13 cellular contexts compared by ENCODE assay signal in the genomic region with DNA sequence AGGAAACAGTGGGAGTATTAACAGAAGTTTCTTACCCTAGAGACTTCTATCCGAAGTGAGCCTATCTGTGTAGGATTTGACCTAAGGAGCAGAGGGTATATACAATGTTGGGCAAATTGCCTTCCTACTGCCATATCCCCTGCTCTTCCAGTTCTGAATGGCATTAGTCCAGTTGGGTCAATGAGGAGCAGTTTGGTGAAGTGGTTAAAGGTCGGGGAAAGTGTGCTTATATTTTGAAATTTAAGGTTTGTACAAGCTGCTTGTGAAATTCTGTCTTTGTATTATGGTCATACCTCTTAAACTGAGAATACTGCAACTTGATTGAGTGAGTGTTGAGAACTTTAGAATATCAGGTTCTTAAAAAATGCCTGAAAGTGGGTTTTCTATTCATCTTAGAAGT. TPM values are rescaled to one million over a fixed set of nuclear protein-coding genes. Genes with fewer than 3 reads are reported as not detected.
DNase-seq lines count a peak whose midpoint lies in the region; ATAC-seq and TF ChIP-seq lines count a peak whose summit lies in the region.
"Had no signal": no experiment of that assay in that cellular context is flagged by ENCODE, and none has a peak within 500 bp of the region (broad histone marks: within the 10 kb centered on the region; RNA-seq: fewer than 3 reads in every experiment).

No MANE protein-coding gene starts in this region.

- H3K27me3 Mint-ChIP-seq in stimulated activated naive CD8-positive, alpha-beta T cell treated with anti-CD3 and anti-CD28 coated beads, Interleukin-15, Interleukin-2, amounts not matched to agents 100 ng/mL and 50 ng/mL, for 24 hours: no peaks in the 10 kb centered on the region
- no peaks in the 10 kb centered on the region for H3K27me3 Mint-ChIP-seq in activated T-helper 17 cell treated with anti-CD3 and anti-CD28 coated beads, Interleukin-2, amount 50 U/mL, for 72 hours
- H3K27me3 Mint-ChIP-seq: dendritic cell treated with granulocyte-macrophage colony-stimulating factor and Interleukin-4, amounts not matched to agents 40 ng/mL and 50 ng/mL, for 4 days had no signal

- peaks cover 46% of the 10 kb centered on the region for H3K36me3 Mint-ChIP-seq in stimulated activated naive CD8-positive, alpha-beta T cell treated with anti-CD3 and anti-CD28 coated beads, Interleukin-15, Interleukin-2, amounts not matched to agents 100 ng/mL and 50 ng/mL, for 24 hours (ENCODE audit: low read depth)
- H3K36me3 Mint-ChIP-seq in activated T-helper 17 cell treated with anti-CD3 and anti-CD28 coated beads, Interleukin-2, amount 50 U/mL, for 72 hours (ENCODE audit: low read depth): peaks cover 50% of the 10 kb centered on the region

- no peak for ATAC-seq in stimulated activated naive CD8-positive, alpha-beta T cell treated with anti-CD3 and anti-CD28 coated beads, Interleukin-15, Interleukin-2, amounts not matched to agents 100 U/mL and 50 U/mL, for 24 hours
- no peak for ATAC-seq in activated T-helper 17 cell treated with anti-CD3 and anti-CD28 coated beads, Interleukin-2, amount 50 U/mL, for 72 hours (replicated peaks)
- ATAC-seq in right lobe of liver (peak; percentile 27 to 60 (median 32)), upper lobe of right lung (no peak)
- ATAC-seq: mucosa of descending colon had no signal

- peak overlapping the region; percentile 96 for H3K4me3 Mint-ChIP-seq in stimulated activated naive CD8-positive, alpha-beta T cell treated with anti-CD3 and anti-CD28 coated beads, Interleukin-15, Interleukin-2, amounts not matched to agents 100 ng/mL and 50 ng/mL, for 24 hours
- H3K4me3 Mint-ChIP-seq in activated T-helper 17 cell treated with anti-CD3 and anti-CD28 coated beads, Interleukin-2, amount 50 U/mL, for 72 hours: peak overlapping the region; percentile 93

- TF ChIP-seq CTCF in right lobe of liver (IDR thresholded peaks at IDR 0.05): no peak
- no peak for TF ChIP-seq CTCF in upper lobe of right lung (IDR thresholded peaks at IDR 0.05)

- WGBS in right lobe of liver (ENCODE audit: insufficient coverage, low coverage, low lambda C conversion rate, missing lambda C conversion rate): 6% methylated on average over 2 of the region's 2 CpGs

- peaks cover 0 to 39% (median 7%) of the 10 kb centered on the region in 4 donors for H3K4me1 ChIP-seq in right lobe of liver
- H3K4me1 ChIP-seq in upper lobe of right lung: peaks cover 22% of the 10 kb centered on the region

- no peak for TF ChIP-seq POLR2A in right lobe of liver (IDR thresholded peaks at IDR 0.05)

- peak overlapping the region in 2 of 3 donors; percentile 64 to 96 for H3K27ac ChIP-seq in right lobe of liver
- no peak overlapping the region for H3K27ac ChIP-seq in upper lobe of right lung
- H3K27ac ChIP-seq: SJCRH30 had no signal

- H3K9me3 Mint-ChIP-seq in stimulated activated naive CD8-positive, alpha-beta T cell treated with anti-CD3 and anti-CD28 coated beads, Interleukin-15, Interleukin-2, amounts not matched to agents 100 ng/mL and 50 ng/mL, for 24 hours: no peaks in the 10 kb centered on the region
- H3K9me3 Mint-ChIP-seq in activated T-helper 17 cell treated with anti-CD3 and anti-CD28 coated beads, Interleukin-2, amount 50 U/mL, for 72 hours: no peaks in the 10 kb centered on the region
- H3K9me3 Mint-ChIP-seq: dendritic cell treated with granulocyte-macrophage colony-stimulating factor and Interleukin-4, amounts not matched to agents 40 ng/mL and 50 ng/mL, for 4 days had no signal

- no peaks in the 10 kb centered on the region for H3K9me3 ChIP-seq in right lobe of liver
- no peaks in the 10 kb centered on the region for H3K9me3 ChIP-seq in upper lobe of right lung
- H3K9me3 ChIP-seq: mucosa of descending colon, SJCRH30 had no signal

- no peak for DNase-seq in stimulated activated naive CD8-positive, alpha-beta T cell treated with anti-CD3 and anti-CD28 coated beads, Interleukin-15, Interleukin-2, amounts not matched to agents 100 U/mL and 50 U/mL, for 24 hours
- DNase-seq in right lobe of liver (peak in 1 of 3 donors; percentile 54), upper lobe of right lung (no peak), NCI-H2081 (lab: John Stamatoyannopoulos, UW) (no peak), SHP77 treated with DMSO at 0.1 percent for 48 hours (lab: John Stamatoyannopoulos, UW) (no peak)
- no peak for DNase-seq in stimulated activated CD4-positive, alpha-beta T cell treated with anti-CD3 and anti-CD28 coated beads, Interleukin-2, amount 100 ng/mL, for 24 hours
- DNase-seq: mucosa of descending colon; NCI-H345; stimulated activated CD4-positive, alpha-beta T cell treated with anti-CD3 and anti-CD28 coated beads, Interleukin-15, amount 100 ng/mL, for 24 hours had no signal

- H3K4me3 ChIP-seq in right lobe of liver (peak overlapping the region in 2 of 3 donors; percentile 89 to 95), upper lobe of right lung (peak overlapping the region; percentile 98)
- H3K4me3 ChIP-seq: mucosa of descending colon had no signal

- H3K27me3 ChIP-seq in right lobe of liver: no peaks in the 10 kb centered on the region
- H3K27me3 ChIP-seq in upper lobe of right lung: no peaks in the 10 kb centered on the region
- H3K27me3 ChIP-seq: SJCRH30 had no signal

- H3K27ac Mint-ChIP-seq in stimulated activated naive CD8-positive, alpha-beta T cell treated with anti-CD3 and anti-CD28 coated beads, Interleukin-15, Interleukin-2, amounts not matched to agents 100 ng/mL and 50 ng/mL, for 24 hours: peak overlapping the region; percentile 89
- H3K27ac Mint-ChIP-seq in activated T-helper 17 cell treated with anti-CD3 and anti-CD28 coated beads, Interleukin-2, amount 50 U/mL, for 72 hours: peak overlapping the region; percentile 85

- H3K36me3 ChIP-seq in right lobe of liver (peaks cover 0 to 36% (median 18%) of the 10 kb centered on the region in 4 donors), upper lobe of right lung (peaks cover 36% of the 10 kb centered on the region)

- H3K4me1 Mint-ChIP-seq in stimulated activated naive CD8-positive, alpha-beta T cell treated with anti-CD3 and anti-CD28 coated beads, Interleukin-15, Interleukin-2, amounts not matched to agents 100 ng/mL and 50 ng/mL, for 24 hours (ENCODE audit: low read depth): peaks cover 30% of the 10 kb centered on the region
- H3K4me1 Mint-ChIP-seq in activated T-helper 17 cell treated with anti-CD3 and anti-CD28 coated beads, Interleukin-2, amount 50 U/mL, for 72 hours: peaks cover 11% of the 10 kb centered on the region

- intact Hi-C loops in right lobe of liver (cut with DNase I) (no loop called here), upper lobe of right lung (cut with DNase I) (no loop called here)

RNA-seq across cellular contexts. Expression of a gene that starts 1.7 kb away (rescaled TPM):
- 10 to 100 TPM; 17.0 to 40.5 TPM for total RNA-seq in activated T-helper 17 cell treated with anti-CD3 and anti-CD28 coated beads, Interleukin-2, amount 50 U/mL, for 72 hours
- total RNA-seq in right lobe of liver (100 to 1,000 TPM in 5 of 6 experiments, 10 to 100 TPM in 1; 74.4 to 232 (median 113) TPM), upper lobe of right lung (69.6 TPM)

RNA-seq across cellular contexts. Expression of a gene that starts 21.7 kb away (rescaled TPM):
- 100 to 1,000 TPM; 133 to 146 TPM for total RNA-seq in activated T-helper 17 cell treated with anti-CD3 and anti-CD28 coated beads, Interleukin-2, amount 50 U/mL, for 72 hours
- total RNA-seq in right lobe of liver: 100 to 1,000 TPM in 1 of 6 experiments, 10 to 100 TPM in 5; 73.3 to 108 (median 86.8) TPM
- total RNA-seq in upper lobe of right lung: 131 TPM

RNA-seq across cellular contexts. Expression of a gene that starts 54.0 kb away (rescaled TPM):
- 100 to 1,000 TPM in 1 of 2 donors, 10 to 100 TPM in 1; 96.0 to 147 TPM for total RNA-seq in activated T-helper 17 cell treated with anti-CD3 and anti-CD28 coated beads, Interleukin-2, amount 50 U/mL, for 72 hours
- total RNA-seq in right lobe of liver: 1 to 10 TPM in 4 of 6 experiments, under 1 TPM in 2; 0.59 to 6.9 (median 1.7) TPM
- 1.8 TPM for total RNA-seq in upper lobe of right lung

Comparison
In these comparisons a context has a peak if more than half of its experiments do, and no peak if none do; other contexts are left out.
1. ATAC-seq: peak in right lobe of liver (4 of 4); none in stimulated activated naive CD8-positive, alpha-beta T cell treated with anti-CD3 and anti-CD28 coated beads, Interleukin-15, Interleukin-2, amounts not matched to agents 100 U/mL and 50 U/mL, for 24 hours (single experiment), activated T-helper 17 cell treated with anti-CD3 and anti-CD28 coated beads, Interleukin-2, amount 50 U/mL, for 72 hours (single experiment) and upper lobe of right lung (single experiment).
2. RNA of a gene that starts 54.0 kb away (total RNA-seq): 96.0 to 147 TPM in activated T-helper 17 cell treated with anti-CD3 and anti-CD28 coated beads, Interleukin-2, amount 50 U/mL, for 72 hours; 1.8 TPM in upper lobe of right lung (single experiment) and 0.59 to 6.9 TPM in right lobe of liver; every median in the first group is over 10 times any median in the second.